8 cellular contexts compared by ENCODE assay signal in genomic region chr17:7403902-7404736, GRCh38. TPM values are rescaled to one million over a fixed set of nuclear protein-coding genes. Genes with fewer than 3 reads are reported as not detected.
A peak's percentile ranks its signal among the peaks of the same experiment; 100 is the strongest.
DNase-seq lines count a peak whose midpoint lies in the region; ATAC-seq lines count a peak whose summit lies in the region.

Gene TMEM256, minus strand, starts transcription at chr17:7404097. Its CDS starts 13 bp downstream, at chr17:7404084.

- WGBS in GM23248 (ENCODE audit: low coverage in 1 of 2, low lambda C conversion rate in 2 of 2, missing lambda C conversion rate in 2 of 2), 2 experiments, result 0 to 1% methylated on average over 36 to 53 of the region's 53 CpGs

- H4K20me1 ChIP-seq in GM23248 (ENCODE audit: insufficient read depth), result no peaks in the 10 kb centered on the region

- peak within 1 kb of the TSS; percentile 60 for H3K27ac ChIP-seq in GM23248

- peak within 1 kb of the TSS; percentile 90 to 100 (median 98) for H3K4me3 Mint-ChIP-seq in naive B cell
- H3K4me3 Mint-ChIP-seq in stimulated activated memory B cell treated with anti-CD40 and anti-IgM and Interleukin-4, amounts not matched to agents 10 μg/mL and 1 μg/mL and 100 μg/mL, for 72 hours, result peak within 1 kb of the TSS; percentile 98

- H3K9me2 ChIP-seq in GM23248 (ENCODE audit: insufficient read depth), result no peaks in the 10 kb centered on the region

- peak within 1 kb of the TSS; percentile 84 for H3K9ac ChIP-seq in GM23248

- in situ Hi-C loops in GM23248 (cut with MboI), result no loop called here

- peaks cover 6% of the 10 kb centered on the region for H3K4me1 ChIP-seq in GM23248 (ENCODE audit: insufficient read depth)

- peak; percentile 96 for DNase-seq in DMS79 treated with DMSO at 0.1 percent for 48 hours (lab: John Stamatoyannopoulos, UW)
- DNase-seq in GM23248, result peak; percentile 100
- peak; percentile 99 for DNase-seq in LHCN-M2 (ENCODE audit: low read depth)
- peak; percentile 96 for DNase-seq in RPMI8226
- peak; percentile 90 to 91 for DNase-seq in activated T-helper 1 cell treated with anti-CD3 and anti-CD28 coated beads, Interleukin-2, amount 50 U/mL, for 16 hours (ENCODE audit: low read depth in 1 of 2, low spot score in 1 of 2)
- DNase-seq in fibroblast of gingiva (ENCODE audit: low read depth), result peak; percentile 99
- peak; percentile 93 for DNase-seq in naive B cell

- no peaks in the 10 kb centered on the region for H3K9me3 Mint-ChIP-seq in naive B cell
- no peaks in the 10 kb centered on the region for H3K9me3 Mint-ChIP-seq in stimulated activated memory B cell treated with anti-CD40 and anti-IgM and Interleukin-4, amounts not matched to agents 10 μg/mL and 1 μg/mL and 100 μg/mL, for 72 hours

- ATAC-seq in naive B cell (ENCODE audit: low read depth in 2 of 2), result peak; percentile 92 to 93
- ATAC-seq in stimulated activated memory B cell treated with anti-CD40 and anti-IgM and Interleukin-4, amounts not matched to agents 10 μg/mL and 1 μg/mL and 100 μg/mL, for 72 hours, result peak; percentile 96

- no peaks in the 10 kb centered on the region for H3K9me3 ChIP-seq in GM23248 (ENCODE audit: low read depth)

- 0 out of 2 replicates have a peak, but pooled peaks cover 4% of the 10 kb centered on the region for H3F3A ChIP-seq in GM23248 (ENCODE audit: insufficient read depth)

- peaks cover 8 to 20% (median 17%) of the 10 kb centered on the region in 3 donors for H3K27me3 Mint-ChIP-seq in naive B cell
- peaks cover 22% of the 10 kb centered on the region for H3K27me3 Mint-ChIP-seq in stimulated activated memory B cell treated with anti-CD40 and anti-IgM and Interleukin-4, amounts not matched to agents 10 μg/mL and 1 μg/mL and 100 μg/mL, for 72 hours

- no peaks in the 10 kb centered on the region for H3K36me3 ChIP-seq in GM23248 (ENCODE audit: low read depth)

- H3K79me2 ChIP-seq in GM23248 (ENCODE audit: insufficient read depth), result peaks cover 14% of the 10 kb centered on the region

- peak within 1 kb of the TSS; percentile 82 to 97 (median 96) for H3K27ac Mint-ChIP-seq in naive B cell
- peak within 1 kb of the TSS; percentile 89 for H3K27ac Mint-ChIP-seq in stimulated activated memory B cell treated with anti-CD40 and anti-IgM and Interleukin-4, amounts not matched to agents 10 μg/mL and 1 μg/mL and 100 μg/mL, for 72 hours

- peak within 1 kb of the TSS; percentile 80 for H3K4me2 ChIP-seq in GM23248 (ENCODE audit: unreplicated experiment)

- H2AFZ ChIP-seq in GM23248, result peak within 1 kb of the TSS; percentile 78

- peaks cover 15 to 42% (median 17%) of the 10 kb centered on the region in 3 donors for H3K4me1 Mint-ChIP-seq in naive B cell
- H3K4me1 Mint-ChIP-seq in stimulated activated memory B cell treated with anti-CD40 and anti-IgM and Interleukin-4, amounts not matched to agents 10 μg/mL and 1 μg/mL and 100 μg/mL, for 72 hours, result peaks cover 13% of the 10 kb centered on the region

- no peaks in the 10 kb centered on the region for H3K27me3 ChIP-seq in GM23248 (replicated peaks; ENCODE audit: insufficient read depth)

- H3K4me3 ChIP-seq in GM23248, result peak within 1 kb of the TSS; percentile 79

- no peaks in the 10 kb centered on the region for H3K36me3 Mint-ChIP-seq in naive B cell
- H3K36me3 Mint-ChIP-seq in stimulated activated memory B cell treated with anti-CD40 and anti-IgM and Interleukin-4, amounts not matched to agents 10 μg/mL and 1 μg/mL and 100 μg/mL, for 72 hours, result no peaks in the 10 kb centered on the region

RNA-seq across cellular contexts. Expression of gene TMEM256, which starts in this region (rescaled TPM):
- 18.0 and 59.3 TPM in 2 replicates for total RNA-seq in GM23248 (2014; rRNA removed; shearing (Covaris generic))
- polyA plus RNA-seq in GM23248 (2016; fragmentation: Nextera tagmentation; extraction: Ambion mirVana), result 40.1 and 44.2 TPM in 2 replicates
- 65.1 and 88.9 TPM in 2 replicates for total RNA-seq in LHCN-M2 (2014; rRNA removed)
- 152 TPM for polyA plus RNA-seq in LHCN-M2 (2012)
- 10 to 100 TPM; 73.4 to 90.2 (median 81.3) TPM for polyA plus RNA-seq in naive B cell (ENCODE audit: low read depth in 6 of 6)

Comparison
In these comparisons a context has a peak if more than half of its experiments do, and no peak if none do; other contexts are left out.
1. Peak in every context shown above with its lines: DNase-seq, ATAC-seq, H3K4me3 ChIP-seq and H3K27ac ChIP-seq.